Comparison of ENCODE assay signal across 30 cellular contexts in genomic region chr17:31808521-31808920, GRCh38.
"Had no signal": no experiment of that assay in that cellular context is flagged by ENCODE, and none has a peak within 500 bp of the region (broad histone marks: within the 10 kb centered on the region; RNA-seq: fewer than 3 reads in every experiment).

No MANE protein-coding gene starts in this region.

- H3K36me3 ChIP-seq: adrenal gland had no signal

- H3K27ac ChIP-seq: adrenal gland, body of pancreas had no signal

- H3K27me3 ChIP-seq: adrenal gland, body of pancreas had no signal

- FAIRE-seq: colon, frontal cortex had no signal

- H3K4me1 Mint-ChIP-seq: activated CD4-positive, alpha-beta T cell treated with anti-CD3 and anti-CD28 coated beads for 36 hours; activated CD4-positive, alpha-beta T cell treated with anti-CD3 and anti-CD28 coated beads, Interleukin-2, amount 10 ng/mL, durations not matched to agents 24 days and 14 days; activated CD8-positive, alpha-beta memory T cell treated with anti-CD3 and anti-CD28 coated beads, Interleukin-2, amount 10 ng/mL, durations not matched to agents 7 days and 5 days; activated naive CD8-positive, alpha-beta T cell treated with anti-CD3 and anti-CD28 coated beads, Interleukin-2, amount 50 U/mL, for 24 hours had no signal

- H3K9me3 ChIP-seq: adrenal gland, body of pancreas had no signal

- H3K4me1 ChIP-seq: adrenal gland had no signal

- H3K4me3 ChIP-seq: adrenal gland, body of pancreas had no signal

- H3K27ac Mint-ChIP-seq: activated CD4-positive, alpha-beta memory T cell treated with anti-CD3 and anti-CD28 coated beads for 36 hours; activated CD4-positive, alpha-beta T cell treated with anti-CD3 and anti-CD28 coated beads for 36 hours; activated CD4-positive, alpha-beta T cell treated with anti-CD3 and anti-CD28 coated beads, Interleukin-2, amount 10 ng/mL, durations not matched to agents 24 days and 14 days; activated CD8-positive, alpha-beta memory T cell treated with anti-CD3 and anti-CD28 coated beads, Interleukin-2, amount 10 ng/mL, durations not matched to agents 7 days and 5 days; activated CD8-positive, alpha-beta T cell treated with anti-CD3 and anti-CD28 coated beads, Interleukin-2, amount 10 ng/mL, durations not matched to agents 7 days and 5 days; activated naive CD8-positive, alpha-beta T cell; activated naive CD8-positive, alpha-beta T cell treated with anti-CD3 and anti-CD28 coated beads, Interleukin-2, amount 50 U/mL, for 24 hours; activated T-cell treated with anti-CD3 and anti-CD28 coated beads, Interleukin-2, amount 50 U/mL, for 24 hours; activated T-cell treated with anti-CD3 and anti-CD28 coated beads, Interleukin-2, amount 50 U/mL, for 72 hours; endodermal cell; T-helper 17 cell; T-helper 2 cell treated with Interferon-gamma antibody and Interleukin-4, amounts not matched to agents 5 μg/mL and 100 μg/mL, for 36 hours had no signal

- H3K4me3 Mint-ChIP-seq: activated CD4-positive, alpha-beta memory T cell treated with anti-CD3 and anti-CD28 coated beads for 36 hours; activated CD4-positive, alpha-beta T cell treated with anti-CD3 and anti-CD28 coated beads for 36 hours; activated CD4-positive, alpha-beta T cell treated with anti-CD3 and anti-CD28 coated beads, Interleukin-2, amount 10 ng/mL, durations not matched to agents 24 days and 14 days; activated CD8-positive, alpha-beta memory T cell treated with anti-CD3 and anti-CD28 coated beads, Interleukin-2, amount 10 ng/mL, durations not matched to agents 7 days and 5 days; activated CD8-positive, alpha-beta T cell treated with anti-CD3 and anti-CD28 coated beads, Interleukin-2, amount 10 ng/mL, durations not matched to agents 7 days and 5 days; activated naive CD8-positive, alpha-beta T cell; activated naive CD8-positive, alpha-beta T cell treated with anti-CD3 and anti-CD28 coated beads, Interleukin-2, amount 50 U/mL, for 24 hours; activated T-cell treated with anti-CD3 and anti-CD28 coated beads, Interleukin-2, amount 50 U/mL, for 24 hours; activated T-cell treated with anti-CD3 and anti-CD28 coated beads, Interleukin-2, amount 50 U/mL, for 72 hours; endodermal cell; T-helper 17 cell; T-helper 2 cell treated with Interferon-gamma antibody and Interleukin-4, amounts not matched to agents 5 μg/mL and 100 μg/mL, for 36 hours had no signal

- DNase-seq: activated CD4-positive, alpha-beta memory T cell treated with anti-CD3 and anti-CD28 coated beads for 36 hours; activated CD4-positive, alpha-beta T cell treated with anti-CD3 and anti-CD28 coated beads for 36 hours; activated CD4-positive, alpha-beta T cell treated with anti-CD3 and anti-CD28 coated beads, Interleukin-2, amount 10 ng/mL, durations not matched to agents 24 days and 14 days; activated CD4-positive, CD25-positive, alpha-beta regulatory T cell; activated CD4-positive, CD25-positive, alpha-beta regulatory T cell treated with anti-CD3 and anti-CD28 coated beads, Interleukin-2, amount 50 U/mL, for 72 hours; activated CD8-positive, alpha-beta memory T cell treated with anti-CD3 and anti-CD28 coated beads, Interleukin-2, amount 10 ng/mL, durations not matched to agents 7 days and 5 days; activated CD8-positive, alpha-beta memory T cell treated with anti-CD3 and anti-CD28 coated beads, Interleukin-2, amount 50 U/mL, for 4 hours; activated CD8-positive, alpha-beta T cell treated with anti-CD3 and anti-CD28 coated beads, Interleukin-2, amount 10 ng/mL, durations not matched to agents 7 days and 5 days; activated gamma-delta T cell; activated naive CD4-positive, alpha-beta T cell; activated naive CD4-positive, alpha-beta T cell treated with anti-CD3 and anti-CD28 coated beads, Interleukin-2, amount 50 U/mL, for 16 hours; activated naive CD8-positive, alpha-beta T cell treated with anti-CD3 and anti-CD28 coated beads, Interleukin-2, amount 50 U/mL, for 24 hours; activated T-cell treated with anti-CD3 and anti-CD28 coated beads for 4 hours; activated T-cell treated with anti-CD3 and anti-CD28 coated beads, Interleukin-2, amount 50 U/mL, for 24 hours; activated T-cell treated with anti-CD3 and anti-CD28 coated beads, Interleukin-2, amount 50 U/mL, for 72 hours; adrenal gland; amygdala; aorta; body of pancreas; caudate nucleus; effector memory CD4-positive, alpha-beta T cell; endodermal cell; head of caudate nucleus; T-helper 1 cell; T-helper 17 cell; T1000 had no signal

- H3K9me3 Mint-ChIP-seq: activated CD4-positive, alpha-beta memory T cell treated with anti-CD3 and anti-CD28 coated beads for 36 hours; activated CD4-positive, alpha-beta T cell treated with anti-CD3 and anti-CD28 coated beads, Interleukin-2, amount 10 ng/mL, durations not matched to agents 24 days and 14 days; activated naive CD8-positive, alpha-beta T cell treated with anti-CD3 and anti-CD28 coated beads, Interleukin-2, amount 50 U/mL, for 24 hours; activated T-cell treated with anti-CD3 and anti-CD28 coated beads, Interleukin-2, amount 50 U/mL, for 24 hours; activated T-cell treated with anti-CD3 and anti-CD28 coated beads, Interleukin-2, amount 50 U/mL, for 72 hours; T-helper 2 cell treated with Interferon-gamma antibody and Interleukin-4, amounts not matched to agents 5 μg/mL and 100 μg/mL, for 36 hours had no signal

- H3K36me3 Mint-ChIP-seq: activated CD4-positive, alpha-beta memory T cell treated with anti-CD3 and anti-CD28 coated beads for 36 hours; activated CD8-positive, alpha-beta memory T cell treated with anti-CD3 and anti-CD28 coated beads, Interleukin-2, amount 10 ng/mL, durations not matched to agents 7 days and 5 days; activated naive CD8-positive, alpha-beta T cell had no signal
